2 cellular contexts compared by ENCODE assay signal in genomic region chrX:131791608-131792355, GRCh38.
TF ChIP-seq lines count a peak whose summit lies in the region.

No MANE protein-coding gene starts in this region.

TF ChIP-seq in SK-N-SH, 30 proteins besides CTCF, POLR2A, EP300 and RAD21 (continued from another document):
- TF ChIP-seq USF2 (IDR thresholded peaks at IDR 0.05; ENCODE audit: borderline replicate concordance, low read depth, low read length) (no peak), ZBTB33 (IDR thresholded peaks at IDR 0.05; ENCODE audit: borderline replicate concordance, low read depth) (no peak), USF1 (IDR thresholded peaks at IDR 0.05; ENCODE audit: borderline replicate concordance, low read depth) (no peak), RFX5 (IDR thresholded peaks at IDR 0.05; ENCODE audit: low read length) (no peak)

TF ChIP-seq in SK-N-SH treated with all-trans-retinoic acid at 6 μM for 48 hours, 23 proteins besides CTCF, POLR2A, EP300 and RAD21 (continued from another document):
- TF ChIP-seq ZFP3 (CRISPR knock-in tag; IDR thresholded peaks at IDR 0.05) = no peak
- TF ChIP-seq ARNTL (CRISPR knock-in tag; IDR thresholded peaks at IDR 0.05; ENCODE audit: borderline replicate concordance, low read depth) = no peak
- no peak for TF ChIP-seq CREB5 (CRISPR knock-in tag; IDR thresholded peaks at IDR 0.05; ENCODE audit: low read depth)
- TF ChIP-seq BACH2 (CRISPR knock-in tag; IDR thresholded peaks at IDR 0.05; ENCODE audit: borderline replicate concordance) = no peak
